ENCODE assay signal across 19 cellular contexts in genomic region chr11:115134886-115135285, GRCh38.
DNase-seq lines count a peak whose midpoint lies in the region; ATAC-seq and TF ChIP-seq lines count a peak whose summit lies in the region.
"Had no signal": no experiment of that assay in that cellular context is flagged by ENCODE, and none has a peak within 500 bp of the region (broad histone marks: within the 10 kb centered on the region; RNA-seq: fewer than 3 reads in every experiment).

No MANE protein-coding gene starts in this region.

- H3K36me3 Mint-ChIP-seq in neural progenitor cell, result no peaks in the 10 kb centered on the region
- H3K36me3 Mint-ChIP-seq: CD4-positive, alpha-beta memory T cell; IgD-negative memory B cell had no signal

- H3K79me2 ChIP-seq in neural progenitor cell (ENCODE audit: low read depth), result no peaks in the 10 kb centered on the region

- H3K9ac ChIP-seq in neural progenitor cell, result no peak overlapping the region

- no peaks in the 10 kb centered on the region for H3K4me1 ChIP-seq in neural progenitor cell

- H3F3A ChIP-seq in neural progenitor cell (ENCODE audit: low read depth), result no peaks in the 10 kb centered on the region

- H3K27me3 ChIP-seq in neural progenitor cell, result no peaks in the 10 kb centered on the region

- peaks cover 17% of the 10 kb centered on the region for H3K27me3 Mint-ChIP-seq in neural progenitor cell (ENCODE audit: insufficient read depth, low read depth)
- H3K27me3 Mint-ChIP-seq: CD4-positive, alpha-beta memory T cell had no signal

- H3K4me1 Mint-ChIP-seq in neural progenitor cell, result peaks cover 22% of the 10 kb centered on the region
- H3K4me1 Mint-ChIP-seq: CD4-positive, alpha-beta memory T cell; IgD-negative memory B cell had no signal

- H3K4me3 Mint-ChIP-seq in neural progenitor cell, result no peak overlapping the region
- H3K4me3 Mint-ChIP-seq: CD4-positive, alpha-beta memory T cell; H9; IgD-negative memory B cell; T-helper 17 cell had no signal

- no peak overlapping the region for H2AFZ ChIP-seq in neural progenitor cell (replicated peaks)

- no peaks in the 10 kb centered on the region for H3K9me3 ChIP-seq in neural progenitor cell (ENCODE audit: low read depth)

- H3K27ac Mint-ChIP-seq in neural progenitor cell, result no peak overlapping the region
- H3K27ac Mint-ChIP-seq: CD4-positive, alpha-beta memory T cell; T-helper 17 cell had no signal

- H3K27ac ChIP-seq in neural progenitor cell, result no peak overlapping the region
- H3K27ac ChIP-seq: HL-60 had no signal

- H3K36me3 ChIP-seq in neural progenitor cell, result no peaks in the 10 kb centered on the region

- DNase-seq in NCI-H510A treated with DMSO at 0.1 percent for 48 hours (lab: John Stamatoyannopoulos, UW), result peak; percentile 49
- no peak for DNase-seq in NCI-H510A (lab: John Stamatoyannopoulos, UW)
- DNase-seq in NCI-H524 (lab: John Stamatoyannopoulos, UW), result peak; percentile 21 to 79
- DNase-seq in mesenteric fat pad (ENCODE audit: low spot score), result peak; percentile 81
- DNase-seq in effector CD4-positive, alpha-beta T cell, result no peak
- no peak for DNase-seq in neural progenitor cell (ENCODE audit: low spot score)
- DNase-seq: 8988T; CD4-positive, alpha-beta memory T cell; H9; NCI-H1105; NCI-H2029; NCI-H446 treated with DMSO at 0.1 percent for 48 hours; OCI-M1; RPMI8226; T-helper 17 cell had no signal

- H4K20me1 ChIP-seq in neural progenitor cell (ENCODE audit: low read depth), result no peaks in the 10 kb centered on the region

- H3K9me3 Mint-ChIP-seq in neural progenitor cell, result no peaks in the 10 kb centered on the region
- H3K9me3 Mint-ChIP-seq: H9 had no signal

- ATAC-seq in HG03571 (IDR thresholded peaks at IDR 0.05; ENCODE audit: unreplicated experiment), result no peak
- ATAC-seq in HG02623 (IDR thresholded peaks at IDR 0.05; ENCODE audit: unreplicated experiment), result no peak
- ATAC-seq: T-helper 17 cell had no signal

- no peak overlapping the region for H3K4me3 ChIP-seq in neural progenitor cell

- no peak overlapping the region for H3K4me2 ChIP-seq in neural progenitor cell

- TF ChIP-seq CTCF in neural progenitor cell (IDR thresholded peaks at IDR 0.05), result no peak

Comparison
In these comparisons a context has a peak if more than half of its experiments do, and no peak if none do; other contexts are left out.
1. DNase-seq: peak in NCI-H510A treated with DMSO at 0.1 percent for 48 hours (single experiment), NCI-H524 (2 of 2) and mesenteric fat pad (single experiment); none in NCI-H510A (single experiment), effector CD4-positive, alpha-beta T cell (single experiment) and neural progenitor cell (single experiment).